ENCODE assay signal across 8 cellular contexts in the genomic region with DNA sequence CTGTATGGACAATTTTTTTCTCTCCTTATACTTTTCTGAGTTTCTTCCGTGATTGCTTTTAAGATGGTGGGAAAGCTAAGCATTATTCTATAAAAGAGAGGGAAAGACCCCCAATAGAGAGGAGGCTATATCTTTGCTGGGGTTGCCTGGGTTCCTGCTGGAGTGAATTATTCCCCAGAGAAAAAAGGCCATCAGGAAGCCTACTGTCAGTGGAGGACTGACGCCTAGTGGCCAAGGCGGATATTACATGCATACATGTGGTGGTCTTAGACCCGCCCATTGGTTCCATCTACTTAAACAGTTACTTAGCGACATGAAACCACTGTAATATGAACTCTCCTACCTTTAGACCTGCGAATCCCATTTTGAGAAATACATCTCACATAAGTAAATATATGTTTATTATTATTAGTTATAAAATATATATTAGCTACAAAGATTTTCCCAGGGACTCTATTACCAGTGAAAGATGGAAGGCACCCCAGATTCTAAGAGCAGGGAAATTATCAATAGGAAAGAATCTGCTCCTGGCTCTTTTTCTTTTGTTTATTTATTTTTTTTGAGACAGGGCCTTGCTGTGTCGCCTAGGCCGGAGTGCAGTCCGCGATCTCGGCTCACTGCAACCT. TPM values are rescaled to one million over a fixed set of nuclear protein-coding genes. Genes with fewer than 3 reads are reported as not detected.
DNase-seq lines count a peak whose midpoint lies in the region; ATAC-seq, FAIRE-seq and TF ChIP-seq lines count a peak whose summit lies in the region.

No MANE protein-coding gene starts in this region.

- H3K36me3 Mint-ChIP-seq in WTC11, result no peaks in the 10 kb centered on the region

- H3K9me3 ChIP-seq in breast epithelium, result no peaks in the 10 kb centered on the region
- no peaks in the 10 kb centered on the region for H3K9me3 ChIP-seq in keratinocyte (ENCODE audit: control insufficient read depth, low read depth, low read length)

- peak; percentile 84 for DNase-seq in Ammon's horn (ENCODE audit: low spot score)
- peak; percentile 86 for DNase-seq in H7
- peak; percentile 89 for DNase-seq in NCI-H2227 (lab: John Stamatoyannopoulos, UW; ENCODE audit: unreplicated experiment)
- peak; percentile 90 for DNase-seq in WTC11 (ENCODE audit: low spot score)
- DNase-seq in breast epithelium (ENCODE audit: low spot score in 2 of 2), result peak in 1 of 2 donors; percentile 30
- peak; percentile 30 for DNase-seq in keratinocyte (ENCODE audit: low read depth, low spot score)
- peak; percentile 54 to 71 for DNase-seq in stimulated activated CD4-positive, alpha-beta T cell treated with anti-CD3 and anti-CD28 coated beads, Interleukin-1b, Interleukin-23, amount 100 ng/mL, for 1 hour (ENCODE audit: low read depth in 2 of 2)

- no peak overlapping the region for H2AFZ ChIP-seq in keratinocyte (ENCODE audit: control insufficient read depth, low read length)

- ATAC-seq in WTC11, result peak; percentile 93
- ATAC-seq in HG02938 (IDR thresholded peaks at IDR 0.05; ENCODE audit: unreplicated experiment), result no peak

- H3K4me3 ChIP-seq in H7 (ENCODE audit: insufficient read depth, low read depth, low read length) (no peak overlapping the region), breast epithelium (no peak overlapping the region), keratinocyte (ENCODE audit: control insufficient read depth in 2 of 3, extremely low read depth in 1 of 3, insufficient read depth in 2 of 3, low read depth in 1 of 3, low read length in 3 of 3) (no peak overlapping the region)

- no peak overlapping the region for H3K4me2 ChIP-seq in keratinocyte (ENCODE audit: control insufficient read depth, extremely low read depth, insufficient read depth, low read depth, low read length)

- H3K4me3 Mint-ChIP-seq in WTC11, result no peak overlapping the region

- H3K9me1 ChIP-seq in keratinocyte (ENCODE audit: control insufficient read depth, extremely low read depth, insufficient read depth, low read length), result no peaks in the 10 kb centered on the region

- H3K79me2 ChIP-seq in keratinocyte (ENCODE audit: control insufficient read depth, insufficient read depth, low read length), result no peaks in the 10 kb centered on the region

- H3K9me3 Mint-ChIP-seq in WTC11, result peaks cover 12% of the 10 kb centered on the region

- no peak overlapping the region for H3K9ac ChIP-seq in keratinocyte (ENCODE audit: control insufficient read depth, extremely low read depth, insufficient read depth, low read length)

- H3K36me3 ChIP-seq in H7 (replicated peaks; ENCODE audit: control insufficient read depth, insufficient read depth, low read length) (no peaks in the 10 kb centered on the region), breast epithelium (no peaks in the 10 kb centered on the region), keratinocyte (ENCODE audit: control insufficient read depth in 2 of 2, extremely low read depth in 1 of 2, insufficient read depth in 2 of 2, low read length in 2 of 2) (no peaks in the 10 kb centered on the region)

- intact Hi-C loops in breast epithelium (cut with DNase I; ENCODE audit: low total_unique reads), result no loop called here

- no peaks in the 10 kb centered on the region for H4K20me1 ChIP-seq in keratinocyte (ENCODE audit: control insufficient read depth, extremely low read depth, insufficient read depth, low read length)

- H3K4me1 ChIP-seq in breast epithelium (no peaks in the 10 kb centered on the region), keratinocyte (ENCODE audit: control insufficient read depth, extremely low read depth, insufficient read depth, low read length) (no peaks in the 10 kb centered on the region)

- peak; percentile 95 for TF ChIP-seq CTCF in WTC11 (IDR thresholded peaks at IDR 0.05)
- TF ChIP-seq CTCF in breast epithelium (IDR thresholded peaks at IDR 0.05), result peak; percentile 77 to 86 (median 82)
- peak; percentile 85 to 98 (median 97) for TF ChIP-seq CTCF in keratinocyte (optimal IDR thresholded peaks at IDR 0.05 in 1 of 3, IDR thresholded peaks at IDR 0.05 in 1 of 3, conservative IDR thresholded peaks at IDR 0.05 in 1 of 3; ENCODE audit: extremely low read depth in 1 of 3, insufficient read depth in 2 of 3, low read length in 3 of 3)

- no peak overlapping the region for H3K27ac Mint-ChIP-seq in WTC11

- H3K27me3 Mint-ChIP-seq in WTC11 (ENCODE audit: low read depth), result no peaks in the 10 kb centered on the region

- no peaks in the 10 kb centered on the region for H3K27me3 ChIP-seq in H7 (ENCODE audit: control insufficient read depth, insufficient read depth, low read length)
- no peaks in the 10 kb centered on the region for H3K27me3 ChIP-seq in breast epithelium
- H3K27me3 ChIP-seq in keratinocyte (ENCODE audit: control insufficient read depth, extremely low read depth, insufficient read depth, low read length), result no peaks in the 10 kb centered on the region

- CTCF ChIA-PET in WTC11 (lab: Charles Lee), result interaction anchor here (0.7 to 1.3 kb wide), 12 partner anchors 9 to 350 kb away, joined by 3 to 6 read pairs (median 4); no protein-coding TSS in a partner anchor

- POLR2A ChIA-PET in WTC11 (lab: Charles Lee), result no interaction called here

- dilution Hi-C loops in keratinocyte (cut with MboI; ENCODE audit: extremely low pct_ligation_motif_present, low sequenced_read_pairs), result no loop called here

- H3K27ac ChIP-seq in breast epithelium (no peak overlapping the region), keratinocyte (ENCODE audit: control insufficient read depth, insufficient read depth, low read length) (no peak overlapping the region)

- no peak for TF ChIP-seq POLR2A in breast epithelium (IDR thresholded peaks at IDR 0.05)

- H3K4me1 Mint-ChIP-seq in WTC11, result no peaks in the 10 kb centered on the region

- FAIRE-seq in keratinocyte (lab: Jason Lieb, UNC), result no peak

TF ChIP-seq in WTC11, 78 proteins besides CTCF, POLR2A, EP300 and RAD21:
- TF ChIP-seq CREM (CRISPR knock-in tag; IDR thresholded peaks at IDR 0.05), result no peak
- 0 out of 2 replicates have a peak, but pooled peaks have one; percentile 22 for TF ChIP-seq SP1 (CRISPR knock-in tag; conservative IDR thresholded peaks at IDR 0.05)
- no peak for TF ChIP-seq ATF2 (CRISPR knock-in tag; IDR thresholded peaks at IDR 0.05; ENCODE audit: borderline replicate concordance, low read depth)

RNA-seq across cellular contexts. Expression of gene PGA3, which starts 15.7 kb away (rescaled TPM):
- total RNA-seq in H7 (2014; rRNA removed; shearing (Covaris generic)), result not detected in 2 replicates
- total RNA-seq in WTC11 (2021) (0.20 to 0.37 TPM in 2 of 3 replicates, not detected in the other), breast epithelium (10 to 100 TPM in 1 of 3 donors, 1 to 10 TPM in 1, not detected in 1; 3.7 to 11.3 TPM)
- not detected in 3 replicates for polyA plus RNA-seq in keratinocyte
- polyA plus RNA-seq in keratinocyte (2011; ENCODE audit: low read depth), result not detected
- polyA plus RNA-seq in keratinocyte (2011; cell fraction: cytosol; rRNA removed), result not detected in 2 replicates
- polyA plus RNA-seq in keratinocyte (2011; cell fraction: nucleus; rRNA removed), result not detected in 2 replicates
- polyA plus RNA-seq in keratinocyte (2012; ENCODE audit: low replicate concordance), result not detected in 2 replicates
- not detected in 3 replicates for polyA minus RNA-seq in keratinocyte
- not detected for polyA minus RNA-seq in keratinocyte (2011; cell fraction: cytosol; rRNA and poly(A)+ RNA removed)
- polyA minus RNA-seq in keratinocyte (2011; cell fraction: nucleus; rRNA and poly(A)+ RNA removed), result not detected in 2 replicates

RNA-seq across cellular contexts. Expression of gene VPS37C, which starts 26.4 kb away (rescaled TPM):
- 22.1 and 25.5 TPM in 2 replicates for total RNA-seq in H7 (2014; rRNA removed; shearing (Covaris generic))
- 22.2 to 23.9 TPM (median 23.4 TPM) in 3 replicates for total RNA-seq in WTC11 (2021)
- 10 to 100 TPM in 2 of 3 donors, 1 to 10 TPM in 1; 9.3 to 20.3 (median 17.1) TPM for total RNA-seq in breast epithelium
- 5.7 to 9.5 TPM (median 8.0 TPM) in 3 replicates for polyA plus RNA-seq in keratinocyte
- 10.2 TPM for polyA plus RNA-seq in keratinocyte (2011; ENCODE audit: low read depth)
- polyA plus RNA-seq in keratinocyte (2011; cell fraction: cytosol; rRNA removed), result 5.7 and 9.3 TPM in 2 replicates
- 12.9 and 13.0 TPM in 2 replicates for polyA plus RNA-seq in keratinocyte (2011; cell fraction: nucleus; rRNA removed)
- polyA plus RNA-seq in keratinocyte (2012; ENCODE audit: low replicate concordance), result 9.7 and 11.9 TPM in 2 replicates
- 3.4 to 9.4 TPM (median 3.8 TPM) in 3 replicates for polyA minus RNA-seq in keratinocyte
- polyA minus RNA-seq in keratinocyte (2011; cell fraction: cytosol; rRNA and poly(A)+ RNA removed), result 7.9 TPM
- polyA minus RNA-seq in keratinocyte (2011; cell fraction: nucleus; rRNA and poly(A)+ RNA removed), result 7.2 and 7.5 TPM in 2 replicates

RNA-seq across cellular contexts. Expression of gene PGA4, which starts 34.5 kb away (rescaled TPM):
- 0.22 and 1.3 TPM in 2 replicates for total RNA-seq in H7 (2014; rRNA removed; shearing (Covaris generic))
- total RNA-seq in WTC11 (2021) (0.32 to 1.3 TPM in 2 of 3 replicates, not detected in the other), breast epithelium (1 to 10 TPM in 2 of 3 donors, not detected in 1; 1.8 to 8.9 TPM)
- polyA plus RNA-seq in keratinocyte, result not detected in 3 replicates
- not detected for polyA plus RNA-seq in keratinocyte (2011; ENCODE audit: low read depth)
- not detected in 2 replicates for polyA plus RNA-seq in keratinocyte (2011; cell fraction: cytosol; rRNA removed)
- polyA plus RNA-seq in keratinocyte (2011; cell fraction: nucleus; rRNA removed), result not detected in 2 replicates
- polyA plus RNA-seq in keratinocyte (2012; ENCODE audit: low replicate concordance), result not detected in 2 replicates
- not detected in 3 replicates for polyA minus RNA-seq in keratinocyte
- not detected for polyA minus RNA-seq in keratinocyte (2011; cell fraction: cytosol; rRNA and poly(A)+ RNA removed)
- polyA minus RNA-seq in keratinocyte (2011; cell fraction: nucleus; rRNA and poly(A)+ RNA removed), result not detected in 2 replicates

RNA-seq across cellular contexts. Expression of gene PGA5, which starts 53.4 kb away (rescaled TPM):
- total RNA-seq in H7 (2014; rRNA removed; shearing (Covaris generic)), result 0.69 and 1.5 TPM in 2 replicates
- total RNA-seq in WTC11 (2021), result 0.16 to 0.35 TPM (median 0.30 TPM) in 3 replicates
- total RNA-seq in breast epithelium, result 1 to 10 TPM in 2 of 3 donors, under 1 TPM in 1; 0.98 to 2.1 (median 1.6) TPM
- polyA plus RNA-seq in keratinocyte, result not detected in 3 replicates
- not detected for polyA plus RNA-seq in keratinocyte (2011; ENCODE audit: low read depth)
- polyA plus RNA-seq in keratinocyte (2011; cell fraction: cytosol; rRNA removed), result not detected in 2 replicates
- polyA plus RNA-seq in keratinocyte (2011; cell fraction: nucleus; rRNA removed), result not detected in 2 replicates
- polyA plus RNA-seq in keratinocyte (2012; ENCODE audit: low replicate concordance), result not detected in 2 replicates
- polyA minus RNA-seq in keratinocyte, result not detected in 3 replicates
- polyA minus RNA-seq in keratinocyte (2011; cell fraction: cytosol; rRNA and poly(A)+ RNA removed), result not detected
- polyA minus RNA-seq in keratinocyte (2011; cell fraction: nucleus; rRNA and poly(A)+ RNA removed), result not detected in 2 replicates
